In genomic region chr5:140293091-140293996, GRCh38 we compare ENCODE assay signal across 11 cellular contexts. TPM values are rescaled to one million over a fixed set of nuclear protein-coding genes. Genes with fewer than 3 reads are reported as not detected.
A peak's percentile ranks its signal among the peaks of the same experiment; 100 is the strongest.
DNase-seq lines count a peak whose midpoint lies in the region; ATAC-seq, FAIRE-seq and TF ChIP-seq lines count a peak whose summit lies in the region.
"Had no signal": no experiment of that assay in that cellular context is flagged by ENCODE, and none has a peak within 500 bp of the region (broad histone marks: within the 10 kb centered on the region; RNA-seq: fewer than 3 reads in every experiment).

No MANE protein-coding gene starts in this region.

- H2AFZ ChIP-seq in Loucy (ENCODE audit: low read length) (no peak overlapping the region), GM12878 (ENCODE audit: control insufficient read depth, low read depth, low read length) (no peak overlapping the region)

- no peaks in the 10 kb centered on the region for H3K27me3 ChIP-seq in Loucy (ENCODE audit: insufficient read depth, low read length, poor library complexity, severe bottlenecking)
- no peaks in the 10 kb centered on the region for H3K27me3 ChIP-seq in GM12878 (replicated peaks in 1 of 2; ENCODE audit: control insufficient read depth in 2 of 2, insufficient read depth in 2 of 2, low read length in 1 of 2)
- H3K27me3 ChIP-seq in stomach: no peaks in the 10 kb centered on the region
- H3K27me3 ChIP-seq: SJCRH30 had no signal

- CTCF ChIA-PET in GM12878 (lab: Yijun Ruan, JAX): interaction anchor here (0.5 to 1.7 kb wide), 7 partner anchors 9 to 59 kb away, joined by 3 to 9 read pairs (median 3); partner anchors contain the start of gene PFDN1

- TF ChIP-seq CTCF in Loucy (conservative IDR thresholded peaks at IDR 0.05; ENCODE audit: low read length) (no peak), GM12878 (IDR thresholded peaks at IDR 0.05 in 2 of 3, conservative IDR thresholded peaks at IDR 0.05 in 1 of 3; ENCODE audit: control insufficient read depth in 2 of 3, extremely low read depth in 1 of 3, insufficient read depth in 1 of 3, low read depth in 3 of 3, low read length in 3 of 3) (no peak), stomach (IDR thresholded peaks at IDR 0.05) (no peak)

- TF ChIP-seq POLR2A in GM12878 (IDR thresholded peaks at IDR 0.05; ENCODE audit: low read depth, low read length) (no peak), stomach (IDR thresholded peaks at IDR 0.05) (no peak)

- H3F3A ChIP-seq in Loucy (ENCODE audit: low read depth): no peaks in the 10 kb centered on the region

- ATAC-seq in GM12878 (no peak), left ventricle myocardium superior (peak; percentile 29), HG02852 (IDR thresholded peaks at IDR 0.05; ENCODE audit: unreplicated experiment) (no peak)
- ATAC-seq: activated CD8-positive, alpha-beta memory T cell treated with anti-CD3 and anti-CD28 coated beads, Interleukin-2, amount 10 ng/mL, durations not matched to agents 7 days and 5 days had no signal

- in situ Hi-C loops in GM12878 (cut with MboI): no loop called here

- DNase-seq in GM12878 (ENCODE audit: low read depth, low spot score): no peak
- DNase-seq in left ventricle myocardium superior: no peak
- DNase-seq in stomach: no peak
- DNase-seq in NCI-H1092 (lab: John Stamatoyannopoulos, UW): no peak
- no peak for DNase-seq in NCI-H1694 treated with DMSO at 0.1 percent for 48 hours (lab: John Stamatoyannopoulos, UW)
- DNase-seq: activated CD8-positive, alpha-beta memory T cell treated with anti-CD3 and anti-CD28 coated beads, Interleukin-2, amount 10 ng/mL, durations not matched to agents 7 days and 5 days; NCI-H1417; SJCRH30; stimulated activated CD4-positive, alpha-beta T cell treated with anti-CD3 and anti-CD28 coated beads, Interleukin-4, amount 100 ng/mL, for 1 hour had no signal

- no peak overlapping the region; the same call in 1 of the 2 replicates for H3K27ac ChIP-seq in GM12878 (ENCODE audit: control insufficient read depth, insufficient read depth)
- peak overlapping the region in 4 of 5 donors; percentile 45 to 74 (median 61) for H3K27ac ChIP-seq in stomach
- H3K27ac ChIP-seq: SJCRH30 had no signal

- no peak for TF ChIP-seq RAD21 in GM12878 (IDR thresholded peaks at IDR 0.05; ENCODE audit: insufficient read depth, low read depth, low read length)

- H3K4me1 ChIP-seq in Loucy (ENCODE audit: insufficient read depth, low read length, poor library complexity, severe bottlenecking) (peaks cover 43% of the 10 kb centered on the region), GM12878 (ENCODE audit: control insufficient read depth, insufficient read depth, low read length) (no peaks in the 10 kb centered on the region), stomach (peaks cover 23 to 86% (median 57%) of the 10 kb centered on the region in 4 donors)

- peaks cover 28% of the 10 kb centered on the region for H4K20me1 ChIP-seq in Loucy (ENCODE audit: insufficient read depth, low read length, poor library complexity, severe bottlenecking)
- H4K20me1 ChIP-seq in GM12878 (ENCODE audit: control insufficient read depth, insufficient read depth): no peaks in the 10 kb centered on the region

- H3K79me2 ChIP-seq in Loucy (ENCODE audit: insufficient read depth, low read length) (peaks cover 88% of the 10 kb centered on the region), GM12878 (ENCODE audit: control insufficient read depth, insufficient read depth, low read length) (peaks cover 41% of the 10 kb centered on the region)

- H3K9me2 ChIP-seq in Loucy (replicated peaks; ENCODE audit: low read depth, low read length): no peaks in the 10 kb centered on the region

- TF ChIP-seq EP300 in GM12878 (IDR thresholded peaks at IDR 0.05; ENCODE audit: borderline replicate concordance in 1 of 2, control insufficient read depth in 1 of 2, low read depth in 2 of 2, low read length in 2 of 2): no peak
- no peak for TF ChIP-seq EP300 in stomach (IDR thresholded peaks at IDR 0.05)

- H3K4me3 ChIP-seq in Loucy (ENCODE audit: low read length, poor library complexity, severe bottlenecking) (peak overlapping the region; percentile 31), GM12878 (no peak overlapping the region), stomach (no peak overlapping the region)
- H3K4me3 ChIP-seq: SJCRH30 had no signal

- intact Hi-C loops in GM12878 (cut with micrococcal nuclease; ENCODE audit: unreplicated experiment): no loop called here
- intact Hi-C loops in left ventricle myocardium superior (cut with micrococcal nuclease): no loop called here
- intact Hi-C loops in stomach (cut with DNase I; ENCODE audit: low total_unique reads): no loop called here

- WGBS in GM12878 (ENCODE audit: insufficient coverage, insufficient replicate concordance, low lambda C conversion rate, missing lambda C conversion rate): 89% methylated on average over 5 of the region's 5 CpGs
- 22 to 41% (median 29%) methylated on average over 5 of the region's 5 CpGs for WGBS in stomach, 5 donors

- BruUV-seq in GM12878 (replicated peaks; lab: Mats Ljungman, UMichigan): no TSS peak

- SMC1A ChIA-PET in GM12878 (lab: Charles Lee; ENCODE audit: uncharacterized antibody, unreplicated experiment): interaction anchor here (0.6 to 2.4 kb wide), 9 partner anchors 10 to 76 kb away, joined by 3 to 10 read pairs (median 3); partner anchors contain the start of gene PFDN1

- H3K9ac ChIP-seq in Loucy (ENCODE audit: low read depth, low read length, poor library complexity, severe bottlenecking) (no peak overlapping the region), GM12878 (ENCODE audit: control insufficient read depth, insufficient read depth, low read length) (no peak overlapping the region)

- FAIRE-seq in GM12878 (lab: Jason Lieb, UNC): no peak

- H3K36me3 ChIP-seq in Loucy (ENCODE audit: insufficient read depth, low read length): no peaks in the 10 kb centered on the region
- H3K36me3 ChIP-seq in GM12878 (ENCODE audit: control insufficient read depth in 2 of 2, insufficient read depth in 2 of 2, low read length in 1 of 2): no peaks in the 10 kb centered on the region
- peaks cover 0 to 5% (median 0%) of the 10 kb centered on the region in 4 donors for H3K36me3 ChIP-seq in stomach

- POLR2A ChIA-PET in GM12878 (lab: Charles Lee): interaction anchor here (0.6 to 1.5 kb wide), 5 partner anchors 9 to 154 kb away, joined by 3 to 4 read pairs (median 3); no protein-coding TSS in a partner anchor

- peak overlapping the region; percentile 53 for H3K4me2 ChIP-seq in Loucy (ENCODE audit: low read depth, low read length, poor library complexity, severe bottlenecking)
- 0 out of 2 replicates have a peak overlapping the region, but pooled peaks have one; percentile 10 for H3K4me2 ChIP-seq in GM12878 (ENCODE audit: control insufficient read depth, insufficient read depth)

- no peaks in the 10 kb centered on the region for H3K9me3 ChIP-seq in Loucy (ENCODE audit: insufficient read depth, low read depth, low read length)
- no peaks in the 10 kb centered on the region for H3K9me3 ChIP-seq in GM12878 (replicated peaks; ENCODE audit: control insufficient read depth, insufficient read depth, low read length)
- no peaks in the 10 kb centered on the region for H3K9me3 ChIP-seq in stomach
- H3K9me3 ChIP-seq: SJCRH30 had no signal

- RAD21 ChIA-PET in GM12878 (lab: Charles Lee; ENCODE audit: unreplicated experiment): interaction anchor here (1.1 to 1.4 kb wide), 5 partner anchors 9 to 124 kb away, joined by 3 read pairs; partner anchors contain the start of gene HBEGF

TF ChIP-seq in GM12878, 131 proteins besides CTCF, POLR2A, EP300 and RAD21 (continues in another document):
- TF ChIP-seq NBN (IDR thresholded peaks at IDR 0.05): no peak

RNA-seq across cellular contexts. Expression of gene PFDN1, which starts 9.6 kb away (rescaled TPM):
- total RNA-seq in GM12878 (2013; cell fraction: nucleolus; rRNA removed): 35.6 and 38.4 TPM in 2 replicates
- total RNA-seq in GM12878 (2014; rRNA removed) (79.9 and 86.9 TPM in 2 replicates), GM12878 (2014; rRNA removed; fragmentation: Illumina TruSeq; extraction: Trizol) (73.0 and 91.1 TPM in 2 replicates), GM12878 (2021) (58.5 and 62.9 TPM in 2 replicates), left ventricle myocardium superior (68.1 TPM), stomach (100 to 1,000 TPM in 2 of 5 donors, 10 to 100 TPM in 3; 28.6 to 137 (median 52.1) TPM)
- 28.9 TPM for polyA plus RNA-seq in GM12878 (2011; ENCODE audit: low read depth)
- polyA plus RNA-seq in GM12878 (2011; rRNA removed) (63.8 and 65.9 TPM in 2 replicates), GM12878 (2014; fragmentation: Illumina TruSeq; extraction: Trizol) (150 and 190 TPM in 2 replicates), GM12878 (2014; fragmentation: Nextera tagmentation; extraction: Ambion mirVana) (100 to 1,000 TPM; 192 to 193 TPM), GM12878 (2014; rRNA removed) (85.8 and 86.8 TPM in 2 replicates), GM12878 (2016; fragmentation: Nextera tagmentation; extraction: Ambion mirVana) (100 to 1,000 TPM; 112 to 131 TPM), stomach (10 to 100 TPM; 70.7 to 88.0 (median 77.8) TPM)
- polyA plus RNA-seq in GM12878 (2011; cell fraction: cytosol; rRNA removed): 98.8 and 102 TPM in 2 replicates
- polyA plus RNA-seq in GM12878 (2011; cell fraction: nucleus; rRNA removed): 24.5 and 33.3 TPM in 2 replicates
- polyA plus RNA-seq in GM12878 (2012): 85.5 and 118 TPM in 2 replicates
- 57.4 and 63.6 TPM in 2 replicates for polyA minus RNA-seq in GM12878 (2011; rRNA and poly(A)+ RNA removed)
- polyA minus RNA-seq in GM12878 (2011; cell fraction: cytosol; rRNA and poly(A)+ RNA removed): 15.2 and 18.9 TPM in 2 replicates
- polyA minus RNA-seq in GM12878 (2011; cell fraction: nucleus; rRNA and poly(A)+ RNA removed): 10.6 and 13.1 TPM in 2 replicates

RNA-seq across cellular contexts. Expression of gene HBEGF, which starts 53.1 kb away (rescaled TPM):
- 2.0 and 2.9 TPM in 2 replicates for total RNA-seq in GM12878 (2013; cell fraction: nucleolus; rRNA removed)
- total RNA-seq in GM12878 (2014; rRNA removed): 2.5 and 3.1 TPM in 2 replicates
- 2.5 and 2.9 TPM in 2 replicates for total RNA-seq in GM12878 (2014; rRNA removed; fragmentation: Illumina TruSeq; extraction: Trizol)
- 2.6 and 2.7 TPM in 2 replicates for total RNA-seq in GM12878 (2021)
- 0.33 TPM for polyA plus RNA-seq in GM12878 (2011; ENCODE audit: low read depth)
- 2.2 and 2.5 TPM in 2 replicates for polyA plus RNA-seq in GM12878 (2011; rRNA removed)
- polyA plus RNA-seq in GM12878 (2011; cell fraction: cytosol; rRNA removed): 1.5 and 1.6 TPM in 2 replicates
- 2.6 TPM in 2 replicates for polyA plus RNA-seq in GM12878 (2011; cell fraction: nucleus; rRNA removed)
- 0.27 and 0.42 TPM in 2 replicates for polyA plus RNA-seq in GM12878 (2012)
- polyA plus RNA-seq in GM12878 (2014; fragmentation: Illumina TruSeq; extraction: Trizol): 3.1 and 4.5 TPM in 2 replicates
- polyA plus RNA-seq in GM12878 (2014; fragmentation: Nextera tagmentation; extraction: Ambion mirVana): 1 to 10 TPM in 1 of 2 experiments, under 1 TPM in 1; 0.87 to 1.5 TPM
- polyA plus RNA-seq in GM12878 (2014; rRNA removed): 1.6 and 2.0 TPM in 2 replicates
- 1 to 10 TPM; 1.3 to 1.6 TPM for polyA plus RNA-seq in GM12878 (2016; fragmentation: Nextera tagmentation; extraction: Ambion mirVana)
- 0.88 and 1.9 TPM in 2 replicates for polyA minus RNA-seq in GM12878 (2011; rRNA and poly(A)+ RNA removed)
- polyA minus RNA-seq in GM12878 (2011; cell fraction: cytosol; rRNA and poly(A)+ RNA removed): 0.53 and 0.73 TPM in 2 replicates
- polyA minus RNA-seq in GM12878 (2011; cell fraction: nucleus; rRNA and poly(A)+ RNA removed): 1.9 and 3.3 TPM in 2 replicates
- 21.9 TPM for total RNA-seq in left ventricle myocardium superior
- 10 to 100 TPM in 3 of 5 donors, 1 to 10 TPM in 2; 1.2 to 39.8 (median 27.7) TPM for total RNA-seq in stomach
- 10 to 100 TPM in 2 of 3 donors, 1 to 10 TPM in 1; 8.5 to 15.0 (median 11.8) TPM for polyA plus RNA-seq in stomach
